Comparison of ENCODE assay signal across 8 cellular contexts in genomic region chr10:124916585-124917167, GRCh38. TPM values are rescaled to one million over a fixed set of nuclear protein-coding genes. Genes with fewer than 3 reads are reported as not detected.
DNase-seq lines count a peak whose midpoint lies in the region; ATAC-seq and TF ChIP-seq lines count a peak whose summit lies in the region.

No MANE protein-coding gene starts in this region.

- no peaks in the 10 kb centered on the region for H3K36me3 ChIP-seq in right lobe of liver

- peaks cover 0 to 57% (median 5%) of the 10 kb centered on the region in 4 donors for H3K4me1 ChIP-seq in right lobe of liver

- H3K4me3 ChIP-seq in dorsolateral prefrontal cortex (peak overlapping the region; percentile 55 to 97 (median 84)), right lobe of liver (peak overlapping the region; percentile 77 to 79 (median 78))

- H3K4me3 Mint-ChIP-seq in activated CD4-positive, alpha-beta memory T cell treated with anti-CD3 and anti-CD28 coated beads for 36 hours = peak overlapping the region; percentile 87

- H3K27ac ChIP-seq in dorsolateral prefrontal cortex (peak overlapping the region; percentile 83 to 99 (median 94)), right lobe of liver (peak overlapping the region; percentile 93 to 98 (median 95))

- H3K27me3 ChIP-seq in dorsolateral prefrontal cortex = no peaks in the 10 kb centered on the region
- no peaks in the 10 kb centered on the region for H3K27me3 ChIP-seq in right lobe of liver

- TF ChIP-seq CTCF in dorsolateral prefrontal cortex (IDR thresholded peaks at IDR 0.05 in 54 of 56, conservative IDR thresholded peaks at IDR 0.05 in 2 of 56; ENCODE audit: low read depth in 1 of 56, partially characterized antibody in 56 of 56) (peak in 36 of 56 donors; percentile 11 to 62 (median 31)), right lobe of liver (IDR thresholded peaks at IDR 0.05) (peak in 1 of 4 donors; percentile 9)

- H3K9me3 Mint-ChIP-seq in activated CD4-positive, alpha-beta memory T cell treated with anti-CD3 and anti-CD28 coated beads for 36 hours = no peaks in the 10 kb centered on the region

- peak overlapping the region; percentile 81 for H3K27ac Mint-ChIP-seq in activated CD4-positive, alpha-beta memory T cell treated with anti-CD3 and anti-CD28 coated beads for 36 hours

- DNase-seq in CD1c-positive myeloid dendritic cell (ENCODE audit: extremely low spot score) = peak; percentile 99
- DNase-seq in NCI-H774 (lab: John Stamatoyannopoulos, UW) = peak; percentile 77
- DNase-seq in activated CD4-positive, alpha-beta memory T cell treated with anti-CD3 and anti-CD28 coated beads for 36 hours = peak; percentile 97
- peak; percentile 92 to 98 (median 97) for DNase-seq in dorsolateral prefrontal cortex
- peak; percentile 99 for DNase-seq in right lobe of liver
- peak; percentile 96 for DNase-seq in stimulated activated CD4-positive, alpha-beta T cell treated with anti-CD3 and anti-CD28 coated beads, Interleukin-4, amount 100 ng/mL, for 24 hours

- TF ChIP-seq POLR2A in right lobe of liver (IDR thresholded peaks at IDR 0.05) = peak; percentile 99

- POLR2A ChIA-PET in activated CD4-positive, alpha-beta memory T cell treated with anti-CD3 and anti-CD28 coated beads for 36 hours (lab: Charles Lee) = interaction anchor here (0.9 to 2.6 kb wide), 5 partner anchors 46 to 455 kb away, joined by 3 to 8 read pairs (median 3); partner anchors contain the start of gene LHPP

- CTCF ChIA-PET in activated CD4-positive, alpha-beta memory T cell treated with anti-CD3 and anti-CD28 coated beads for 36 hours (lab: Charles Lee) = interaction anchor here (0.7 to 1.7 kb wide), 7 partner anchors 76 to 492 kb away, joined by 3 to 6 read pairs (median 3); partner anchors contain the start of gene LHPP

- H3K27me3 Mint-ChIP-seq in activated CD4-positive, alpha-beta memory T cell treated with anti-CD3 and anti-CD28 coated beads for 36 hours = no peaks in the 10 kb centered on the region

- intact Hi-C loops in activated CD4-positive, alpha-beta memory T cell treated with anti-CD3 and anti-CD28 coated beads for 36 hours (cut with micrococcal nuclease) = loop anchor here (1.0 to 5.0 kb wide), 5 partner anchors 61 to 456 kb away; partner anchors contain the start of genes ABRAXAS2 and LHPP
- intact Hi-C loops in dorsolateral prefrontal cortex (cut with DNase I) (loop anchor here (5.0 to 10.0 kb wide), 7 partner anchors 76 to 392 kb away; partner anchors contain the start of genes ABRAXAS2 (in 1 of the 2) and EEF1AKMT2 (in 1 of the 2)), right lobe of liver (cut with DNase I) (no loop called here)

- H3K9me3 ChIP-seq in right lobe of liver = no peaks in the 10 kb centered on the region

- peak; percentile 93 for ATAC-seq in GM19395 (IDR thresholded peaks at IDR 0.05; ENCODE audit: unreplicated experiment)
- peak; percentile 88 for ATAC-seq in HG03558 (IDR thresholded peaks at IDR 0.05; ENCODE audit: extremely low read depth, unreplicated experiment)
- peak; percentile 87 to 98 (median 93) for ATAC-seq in right lobe of liver

- WGBS in right lobe of liver (ENCODE audit: insufficient coverage, low coverage, low lambda C conversion rate, missing lambda C conversion rate) = no CpG with 5 or more reads among the region's 82 CpGs

- H3K36me3 Mint-ChIP-seq in activated CD4-positive, alpha-beta memory T cell treated with anti-CD3 and anti-CD28 coated beads for 36 hours = no peaks in the 10 kb centered on the region

- H3K4me1 Mint-ChIP-seq in activated CD4-positive, alpha-beta memory T cell treated with anti-CD3 and anti-CD28 coated beads for 36 hours (ENCODE audit: low read depth) = peaks cover 30% of the 10 kb centered on the region

RNA-seq across cellular contexts. Expression of gene ZRANB1, which starts 25.2 kb away (rescaled TPM):
- total RNA-seq in activated CD4-positive, alpha-beta memory T cell treated with anti-CD3 and anti-CD28 coated beads for 36 hours = 10 to 100 TPM; 10.5 to 10.8 TPM
- 10 to 100 TPM; 26.9 to 54.0 (median 37.1) TPM for total RNA-seq in dorsolateral prefrontal cortex
- total RNA-seq in right lobe of liver = 10 to 100 TPM in 4 of 6 experiments, 1 to 10 TPM in 2; 8.6 to 17.6 (median 11.6) TPM

Comparison
In these comparisons a context has a peak if more than half of its experiments do, and no peak if none do; other contexts are left out.
1. Peak in every context shown above with its lines: DNase-seq, ATAC-seq, H3K4me3 ChIP-seq and H3K27ac ChIP-seq.
2. intact Hi-C loops: an anchor here in activated CD4-positive, alpha-beta memory T cell treated with anti-CD3 and anti-CD28 coated beads for 36 hours (1.0 to 5.0 kb wide) and dorsolateral prefrontal cortex (5.0 to 10.0 kb wide); none called in right lobe of liver.